Comparison of ENCODE assay signal across 1 cellular context in genomic region chr7:66654275-66655112, GRCh38.
TF ChIP-seq lines count a peak whose summit lies in the region.

No MANE protein-coding gene starts in this region.

TF ChIP-seq in HepG2, 621 proteins besides CTCF, POLR2A, EP300 and RAD21 (continued from another document and continues in another):
- TF ChIP-seq ZNF569 (CRISPR knock-in tag; IDR thresholded peaks at IDR 0.05; ENCODE audit: borderline replicate concordance) (no peak; the same call in 1 of the 2 replicates), NR1H2 (CRISPR knock-in tag; IDR thresholded peaks at IDR 0.05; ENCODE audit: borderline replicate concordance, low read depth) (peak; percentile 88; the same call in 1 of the 2 replicates), SIN3A (IDR thresholded peaks at IDR 0.05; ENCODE audit: borderline replicate concordance, low read depth, low read length) (peak; percentile 71; the same call in 1 of the 2 replicates), ZBTB7A (CRISPR knock-in tag; IDR thresholded peaks at IDR 0.05) (no peak; the same call in 1 of the 2 replicates), PLRG1 (conservative IDR thresholded peaks at IDR 0.05) (no peak), SKI (IDR thresholded peaks at IDR 0.05; ENCODE audit: partially characterized antibody) (peak; percentile 29), ZNF460 (CRISPR knock-in tag; IDR thresholded peaks at IDR 0.05; ENCODE audit: borderline replicate concordance) (no peak; the same call in 1 of the 2 replicates), NFYC (CRISPR knock-in tag; IDR thresholded peaks at IDR 0.05) (peak; percentile 66), IRF9 (CRISPR knock-in tag; IDR thresholded peaks at IDR 0.05; ENCODE audit: borderline replicate concordance) (peak; percentile 23; the same call in 1 of the 2 replicates), ZNF552 (CRISPR knock-in tag; IDR thresholded peaks at IDR 0.05; ENCODE audit: borderline replicate concordance) (0 out of 2 replicates have a peak, but pooled peaks have one; percentile 26), ZNF562 (CRISPR knock-in tag; IDR thresholded peaks at IDR 0.05; ENCODE audit: borderline replicate concordance) (no peak), THRA (CRISPR knock-in tag; IDR thresholded peaks at IDR 0.05; ENCODE audit: borderline replicate concordance) (peak; percentile 64), ZNF713 (CRISPR knock-in tag; IDR thresholded peaks at IDR 0.05) (no peak), CHD2 (IDR thresholded peaks at IDR 0.05; ENCODE audit: low read depth, low read length) (no peak), PAX8 (CRISPR knock-in tag; IDR thresholded peaks at IDR 0.05; ENCODE audit: borderline replicate concordance) (peak; percentile 73), NFIB (CRISPR knock-in tag; IDR thresholded peaks at IDR 0.05; ENCODE audit: borderline replicate concordance) (no peak), MYNN (CRISPR knock-in tag; IDR thresholded peaks at IDR 0.05; ENCODE audit: low read depth) (no peak), GTF2F1 (IDR thresholded peaks at IDR 0.05; ENCODE audit: low read length) (0 out of 2 replicates have a peak, but pooled peaks have one; percentile 35), SRY (CRISPR knock-in tag; IDR thresholded peaks at IDR 0.05) (peak; percentile 87), KMT2B (CRISPR knock-in tag; IDR thresholded peaks at IDR 0.05) (peak; percentile 87), KAT8 (CRISPR knock-in tag; IDR thresholded peaks at IDR 0.05) (peak; percentile 98), GZF1 (CRISPR knock-in tag; IDR thresholded peaks at IDR 0.05) (no peak), ZC3H4 (CRISPR knock-in tag; IDR thresholded peaks at IDR 0.05; ENCODE audit: borderline replicate concordance) (no peak), HIC2 (CRISPR knock-in tag; IDR thresholded peaks at IDR 0.05; ENCODE audit: low read depth) (peak; percentile 71; the same call in 1 of the 2 replicates), ARID2 (CRISPR knock-in tag; IDR thresholded peaks at IDR 0.05; ENCODE audit: borderline replicate concordance) (peak; percentile 85; the same call in 1 of the 2 replicates), STAT6 (CRISPR knock-in tag; IDR thresholded peaks at IDR 0.05; ENCODE audit: borderline replicate concordance) (peak; percentile 7; the same call in 1 of the 2 replicates), HDAC2 (CRISPR knock-in tag; IDR thresholded peaks at IDR 0.05) (peak; percentile 87), ZMAT3 (CRISPR knock-in tag; conservative IDR thresholded peaks at IDR 0.05) (peak; percentile 96), ZNF232 (CRISPR knock-in tag; IDR thresholded peaks at IDR 0.05; ENCODE audit: borderline replicate concordance) (peak; percentile 48; the same call in 1 of the 2 replicates), PCBP1 (IDR thresholded peaks at IDR 0.05; ENCODE audit: borderline replicate concordance, low read depth, low read length) (no peak), ZNF326 (CRISPR knock-in tag; IDR thresholded peaks at IDR 0.05; ENCODE audit: borderline replicate concordance) (no peak), ZFP36L2 (CRISPR knock-in tag; IDR thresholded peaks at IDR 0.05) (no peak), ETV5 (CRISPR knock-in tag; IDR thresholded peaks at IDR 0.05; ENCODE audit: borderline replicate concordance) (peak; percentile 92), HNRNPK (IDR thresholded peaks at IDR 0.05; ENCODE audit: low read depth, low read length, poor library complexity, severe bottlenecking) (peak; percentile 46), IKZF1 (IDR thresholded peaks at IDR 0.05) (no peak), TCF7L2 (IDR thresholded peaks at IDR 0.05; ENCODE audit: low read depth, low read length) (no peak), SOX5 (CRISPR knock-in tag; IDR thresholded peaks at IDR 0.05; ENCODE audit: borderline replicate concordance) (peak; percentile 71; the same call in 1 of the 2 replicates), AGO1 (IDR thresholded peaks at IDR 0.05; ENCODE audit: low read depth, low read length, poor library complexity, severe bottlenecking) (no peak), ZNF83 (CRISPR knock-in tag; IDR thresholded peaks at IDR 0.05; ENCODE audit: borderline replicate concordance) (no peak), ZZZ3 (CRISPR knock-in tag; IDR thresholded peaks at IDR 0.05; ENCODE audit: borderline replicate concordance) (peak; percentile 92), SRSF4 (IDR thresholded peaks at IDR 0.05; ENCODE audit: low read depth, low read length, poor library complexity, severe bottlenecking) (no peak), NR2F1 (CRISPR knock-in tag; IDR thresholded peaks at IDR 0.05) (0 out of 4 replicates have a peak, but pooled peaks of 1 of the 2 experiments have one; percentile 14), ZFP41 (CRISPR knock-in tag; IDR thresholded peaks at IDR 0.05; ENCODE audit: borderline replicate concordance) (no peak; the same call in 1 of the 2 replicates), NFRKB (IDR thresholded peaks at IDR 0.05) (no peak), EEA1 (CRISPR knock-in tag; IDR thresholded peaks at IDR 0.05; ENCODE audit: borderline replicate concordance) (no peak), NFIC (IDR thresholded peaks at IDR 0.05; ENCODE audit: low read length) (no peak), MXD4 (CRISPR knock-in tag; IDR thresholded peaks at IDR 0.05) (peak; percentile 96), MAFG (CRISPR knock-in tag; IDR thresholded peaks at IDR 0.05) (no peak), RXRA (CRISPR knock-in tag; IDR thresholded peaks at IDR 0.05) (peak; percentile 88), MIER2 (CRISPR knock-in tag; IDR thresholded peaks at IDR 0.05) (0 out of 2 replicates have a peak, but pooled peaks have one; percentile 52)
- TF ChIP-seq, protein P1, sequence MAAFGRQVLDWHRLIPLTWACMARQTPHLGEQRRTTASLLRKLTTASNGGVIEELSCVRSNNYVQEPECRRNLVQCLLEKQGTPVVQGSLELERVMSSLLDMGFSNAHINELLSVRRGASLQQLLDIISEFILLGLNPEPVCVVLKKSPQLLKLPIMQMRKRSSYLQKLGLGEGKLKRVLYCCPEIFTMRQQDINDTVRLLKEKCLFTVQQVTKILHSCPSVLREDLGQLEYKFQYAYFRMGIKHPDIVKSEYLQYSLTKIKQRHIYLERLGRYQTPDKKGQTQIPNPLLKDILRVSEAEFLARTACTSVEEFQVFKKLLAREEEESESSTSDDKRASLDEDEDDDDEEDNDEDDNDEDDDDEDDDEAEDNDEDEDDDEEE (CRISPR knock-in tag; IDR thresholded peaks at IDR 0.05), result peak; percentile 86; the same call in 1 of the 2 replicates
- TF ChIP-seq, protein P2, sequence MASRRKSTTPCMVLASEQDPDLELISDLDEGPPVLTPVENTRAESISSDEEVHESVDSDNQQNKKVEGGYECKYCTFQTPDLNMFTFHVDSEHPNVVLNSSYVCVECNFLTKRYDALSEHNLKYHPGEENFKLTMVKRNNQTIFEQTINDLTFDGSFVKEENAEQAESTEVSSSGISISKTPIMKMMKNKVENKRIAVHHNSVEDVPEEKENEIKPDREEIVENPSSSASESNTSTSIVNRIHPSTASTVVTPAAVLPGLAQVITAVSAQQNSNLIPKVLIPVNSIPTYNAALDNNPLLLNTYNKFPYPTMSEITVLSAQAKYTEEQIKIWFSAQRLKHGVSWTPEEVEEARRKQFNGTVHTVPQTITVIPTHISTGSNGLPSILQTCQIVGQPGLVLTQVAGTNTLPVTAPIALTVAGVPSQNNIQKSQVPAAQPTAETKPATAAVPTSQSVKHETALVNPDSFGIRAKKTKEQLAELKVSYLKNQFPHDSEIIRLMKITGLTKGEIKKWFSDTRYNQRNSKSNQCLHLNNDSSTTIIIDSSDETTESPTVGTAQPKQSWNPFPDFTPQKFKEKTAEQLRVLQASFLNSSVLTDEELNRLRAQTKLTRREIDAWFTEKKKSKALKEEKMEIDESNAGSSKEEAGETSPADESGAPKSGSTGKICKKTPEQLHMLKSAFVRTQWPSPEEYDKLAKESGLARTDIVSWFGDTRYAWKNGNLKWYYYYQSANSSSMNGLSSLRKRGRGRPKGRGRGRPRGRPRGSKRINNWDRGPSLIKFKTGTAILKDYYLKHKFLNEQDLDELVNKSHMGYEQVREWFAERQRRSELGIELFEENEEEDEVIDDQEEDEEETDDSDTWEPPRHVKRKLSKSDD (CRISPR knock-in tag; IDR thresholded peaks at IDR 0.05; ENCODE audit: low read depth), result peak; percentile 90
- TF ChIP-seq, protein P3, sequence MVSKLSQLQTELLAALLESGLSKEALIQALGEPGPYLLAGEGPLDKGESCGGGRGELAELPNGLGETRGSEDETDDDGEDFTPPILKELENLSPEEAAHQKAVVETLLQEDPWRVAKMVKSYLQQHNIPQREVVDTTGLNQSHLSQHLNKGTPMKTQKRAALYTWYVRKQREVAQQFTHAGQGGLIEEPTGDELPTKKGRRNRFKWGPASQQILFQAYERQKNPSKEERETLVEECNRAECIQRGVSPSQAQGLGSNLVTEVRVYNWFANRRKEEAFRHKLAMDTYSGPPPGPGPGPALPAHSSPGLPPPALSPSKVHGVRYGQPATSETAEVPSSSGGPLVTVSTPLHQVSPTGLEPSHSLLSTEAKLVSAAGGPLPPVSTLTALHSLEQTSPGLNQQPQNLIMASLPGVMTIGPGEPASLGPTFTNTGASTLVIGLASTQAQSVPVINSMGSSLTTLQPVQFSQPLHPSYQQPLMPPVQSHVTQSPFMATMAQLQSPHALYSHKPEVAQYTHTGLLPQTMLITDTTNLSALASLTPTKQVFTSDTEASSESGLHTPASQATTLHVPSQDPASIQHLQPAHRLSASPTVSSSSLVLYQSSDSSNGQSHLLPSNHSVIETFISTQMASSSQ (IDR thresholded peaks at IDR 0.05; ENCODE audit: low read depth), result 0 out of 2 replicates have a peak, but pooled peaks have one; percentile 14
- TF ChIP-seq, protein P3 (CRISPR knock-in tag; IDR thresholded peaks at IDR 0.05; ENCODE audit: borderline replicate concordance), result peak; percentile 77; the same call in 1 of the 2 replicates
